ENCODE assay signal across 17 cellular contexts in genomic region chr11:118200497-118200896, GRCh38. TPM values are rescaled to one million over a fixed set of nuclear protein-coding genes. Genes with fewer than 3 reads are reported as not detected.
DNase-seq lines count a peak whose midpoint lies in the region; ATAC-seq and TF ChIP-seq lines count a peak whose summit lies in the region.
"Had no signal": no experiment of that assay in that cellular context is flagged by ENCODE, and none has a peak within 500 bp of the region (broad histone marks: within the 10 kb centered on the region; RNA-seq: fewer than 3 reads in every experiment).

No MANE protein-coding gene starts in this region.

- intact Hi-C loops in CD4-positive, alpha-beta T cell (cut with DNase I, micrococcal nuclease), result loop anchor here (2.0 to 5.0 kb wide), 4 partner anchors 24 to 142 kb away; partner anchors contain the start of genes CD3D (in 1 of the 2), CD3G (in 1 of the 2) and JAML (in 1 of the 2)

- peaks cover 11% of the 10 kb centered on the region for H3K4me1 Mint-ChIP-seq in CD4-positive, alpha-beta T cell (ENCODE audit: low read depth)
- H3K4me1 Mint-ChIP-seq in activated T-cell treated with anti-CD3 and anti-CD28 coated beads, Interleukin-2, amount 50 U/mL, for 72 hours (ENCODE audit: low read depth), result peaks cover 18% of the 10 kb centered on the region
- peaks cover 11% of the 10 kb centered on the region for H3K4me1 Mint-ChIP-seq in stimulated activated memory B cell treated with anti-CD40 and anti-IgM and Interleukin-4, amounts not matched to agents 10 μg/mL and 1 μg/mL and 100 μg/mL, for 72 hours

- no peaks in the 10 kb centered on the region for H3K9me3 Mint-ChIP-seq in CD4-positive, alpha-beta T cell
- H3K9me3 Mint-ChIP-seq in activated T-cell treated with anti-CD3 and anti-CD28 coated beads, Interleukin-2, amount 50 U/mL, for 72 hours, result no peaks in the 10 kb centered on the region
- H3K9me3 Mint-ChIP-seq in stimulated activated memory B cell treated with anti-CD40 and anti-IgM and Interleukin-4, amounts not matched to agents 10 μg/mL and 1 μg/mL and 100 μg/mL, for 72 hours, result no peaks in the 10 kb centered on the region
- H3K9me3 Mint-ChIP-seq: CD8-positive, alpha-beta memory T cell had no signal

- CTCF ChIA-PET in CD4-positive, alpha-beta T cell (lab: Charles Lee), result no interaction called here
- CTCF ChIA-PET in RWPE1 (lab: Yijun Ruan, JAX), result interaction anchor here (1.0 kb wide), 1 partner anchor 152 kb away, joined by 3 read pairs; no protein-coding TSS in a partner anchor

- no peak for ATAC-seq in CD4-positive, alpha-beta T cell (ENCODE audit: poor library complexity)
- ATAC-seq in activated T-cell treated with anti-CD3 and anti-CD28 coated beads, Interleukin-2, amount 50 U/mL, for 72 hours (replicated peaks in 1 of 2), result peak; percentile 3 to 5
- peak; percentile 21 for ATAC-seq in stimulated activated memory B cell treated with anti-CD40 and anti-IgM and Interleukin-4, amounts not matched to agents 10 μg/mL and 1 μg/mL and 100 μg/mL, for 72 hours
- ATAC-seq: HCT116, HepG2 had no signal

- H3K27ac Mint-ChIP-seq in CD4-positive, alpha-beta T cell, result no peak overlapping the region
- no peak overlapping the region for H3K27ac Mint-ChIP-seq in activated T-cell treated with anti-CD3 and anti-CD28 coated beads, Interleukin-2, amount 50 U/mL, for 72 hours
- no peak overlapping the region for H3K27ac Mint-ChIP-seq in stimulated activated memory B cell treated with anti-CD40 and anti-IgM and Interleukin-4, amounts not matched to agents 10 μg/mL and 1 μg/mL and 100 μg/mL, for 72 hours

- H3K9me3 ChIP-seq in CD4-positive, alpha-beta T cell (ENCODE audit: control insufficient read depth, low read length), result no peaks in the 10 kb centered on the region
- H3K9me3 ChIP-seq: BLaER1 treated with 17β-estradiol and CSF1 and Interleukin-3, amounts not matched to agents 10 nM and 100 nM had no signal

- no peak overlapping the region for H3K4me3 ChIP-seq in H7 (ENCODE audit: insufficient read depth, low read depth, low read length)
- H3K4me3 ChIP-seq: BLaER1 treated with 17β-estradiol and CSF1 and Interleukin-3, amounts not matched to agents 10 nM and 100 nM had no signal

- peaks cover 41% of the 10 kb centered on the region for H3K36me3 Mint-ChIP-seq in CD4-positive, alpha-beta T cell (ENCODE audit: low read depth)
- peaks cover 5 to 33% of the 10 kb centered on the region in 2 donors for H3K36me3 Mint-ChIP-seq in activated T-cell treated with anti-CD3 and anti-CD28 coated beads, Interleukin-2, amount 50 U/mL, for 72 hours (ENCODE audit: insufficient read depth in 2 of 2)
- peaks cover under 1% of the 10 kb centered on the region for H3K36me3 Mint-ChIP-seq in stimulated activated memory B cell treated with anti-CD40 and anti-IgM and Interleukin-4, amounts not matched to agents 10 μg/mL and 1 μg/mL and 100 μg/mL, for 72 hours

- peak; percentile 71 for DNase-seq in activated CD8-positive, alpha-beta memory T cell treated with anti-CD3 and anti-CD28 coated beads, Interleukin-2, amount 50 U/mL, for 48 hours
- DNase-seq in activated CD8-positive, alpha-beta memory T cell treated with anti-CD3 and anti-CD28 coated beads, Interleukin-2, amount 50 U/mL, for 4 hours, result no peak
- DNase-seq in CD4-positive, alpha-beta T cell, result no peak
- DNase-seq in activated T-cell treated with anti-CD3 and anti-CD28 coated beads, Interleukin-2, amount 50 U/mL, for 72 hours, result no peak
- DNase-seq in COR-L47 (lab: John Stamatoyannopoulos, UW), result no peak
- no peak for DNase-seq in RWPE1 (ENCODE audit: low spot score)
- DNase-seq in H7, result no peak
- DNase-seq: ACHN, DMS53, GF-D8 had no signal

- POLR2A ChIA-PET in CD4-positive, alpha-beta T cell (lab: Charles Lee), result no interaction called here
- POLR2A ChIA-PET in RWPE1 (lab: Yijun Ruan, JAX; ENCODE audit: low non-redundant PET), result no interaction called here

- H3K36me3 ChIP-seq in H7 (replicated peaks; ENCODE audit: control insufficient read depth, insufficient read depth, low read length), result no peaks in the 10 kb centered on the region

- no peak overlapping the region for H3K4me3 Mint-ChIP-seq in CD4-positive, alpha-beta T cell
- no peak overlapping the region for H3K4me3 Mint-ChIP-seq in activated T-cell treated with anti-CD3 and anti-CD28 coated beads, Interleukin-2, amount 50 U/mL, for 72 hours
- H3K4me3 Mint-ChIP-seq in stimulated activated memory B cell treated with anti-CD40 and anti-IgM and Interleukin-4, amounts not matched to agents 10 μg/mL and 1 μg/mL and 100 μg/mL, for 72 hours, result no peak overlapping the region

- peak overlapping the region; percentile 14 for H3K27ac ChIP-seq in CD4-positive, alpha-beta T cell (ENCODE audit: low read depth, low read length)
- no peak overlapping the region for H3K27ac ChIP-seq in RWPE1
- H3K27ac ChIP-seq: BLaER1 treated with 17β-estradiol and CSF1 and Interleukin-3, amounts not matched to agents 10 nM and 100 nM had no signal

- no peak for TF ChIP-seq CTCF in CD4-positive, alpha-beta T cell (IDR thresholded peaks at IDR 0.05)
- TF ChIP-seq CTCF in RWPE1 (conservative IDR thresholded peaks at IDR 0.05; ENCODE audit: low read depth), result no peak

- no peaks in the 10 kb centered on the region for H3K27me3 Mint-ChIP-seq in CD4-positive, alpha-beta T cell
- no peaks in the 10 kb centered on the region for H3K27me3 Mint-ChIP-seq in activated T-cell treated with anti-CD3 and anti-CD28 coated beads, Interleukin-2, amount 50 U/mL, for 72 hours (ENCODE audit: low read depth)
- H3K27me3 Mint-ChIP-seq in stimulated activated memory B cell treated with anti-CD40 and anti-IgM and Interleukin-4, amounts not matched to agents 10 μg/mL and 1 μg/mL and 100 μg/mL, for 72 hours, result no peaks in the 10 kb centered on the region

- no peaks in the 10 kb centered on the region for H3K27me3 ChIP-seq in CD4-positive, alpha-beta T cell (ENCODE audit: control insufficient read depth, insufficient read depth, low read length)
- 0 out of 2 replicates have a peak, but pooled peaks cover 3% of the 10 kb centered on the region for H3K27me3 ChIP-seq in H7 (ENCODE audit: control insufficient read depth, insufficient read depth, low read length)
- H3K27me3 ChIP-seq: BLaER1 treated with 17β-estradiol and CSF1 and Interleukin-3, amounts not matched to agents 10 nM and 100 nM had no signal

RNA-seq across cellular contexts. Expression of gene SCN2B, which starts 24.1 kb away (rescaled TPM):
- total RNA-seq in CD4-positive, alpha-beta T cell, result not detected
- total RNA-seq in activated T-cell treated with anti-CD3 and anti-CD28 coated beads, Interleukin-2, amount 50 U/mL, for 72 hours, result not detected
- 0.03 and 0.07 TPM in 2 replicates for total RNA-seq in H7 (2014; rRNA removed; shearing (Covaris generic))
- total RNA-seq: A172; CD8-positive, alpha-beta memory T cell; H4 had no signal

RNA-seq across cellular contexts. Expression of gene JAML, which starts 24.3 kb away (rescaled TPM):
- total RNA-seq in CD4-positive, alpha-beta T cell, result 10 to 100 TPM; 26.7 to 30.3 TPM
- 100 to 1,000 TPM; 272 to 369 TPM for total RNA-seq in activated T-cell treated with anti-CD3 and anti-CD28 coated beads, Interleukin-2, amount 50 U/mL, for 72 hours
- not detected in 2 replicates for total RNA-seq in H7 (2014; rRNA removed; shearing (Covaris generic))
- total RNA-seq: A172, H4 had no signal

RNA-seq across cellular contexts. Expression of gene SCN4B, which starts 47.9 kb away (rescaled TPM):
- total RNA-seq in CD4-positive, alpha-beta T cell, result not detected
- total RNA-seq in activated T-cell treated with anti-CD3 and anti-CD28 coated beads, Interleukin-2, amount 50 U/mL, for 72 hours, result under 1 TPM; 0.46 to 0.53 TPM
- total RNA-seq in H7 (2014; rRNA removed; shearing (Covaris generic)), result 0.74 and 1.0 TPM in 2 replicates

RNA-seq across cellular contexts. Expression of gene MPZL3, which starts 51.7 kb away (rescaled TPM):
- total RNA-seq in CD4-positive, alpha-beta T cell, result 10 to 100 TPM; 29.0 to 30.2 TPM
- total RNA-seq in activated T-cell treated with anti-CD3 and anti-CD28 coated beads, Interleukin-2, amount 50 U/mL, for 72 hours, result 10 to 100 TPM; 71.3 to 76.3 TPM
- 0.42 and 0.63 TPM in 2 replicates for total RNA-seq in H7 (2014; rRNA removed; shearing (Covaris generic))

Comparison
In these comparisons a context has a peak if more than half of its experiments do, and no peak if none do; other contexts are left out.
1. RNA of gene JAML, which starts 24.3 kb away (total RNA-seq): 272 to 369 TPM in activated T-cell treated with anti-CD3 and anti-CD28 coated beads, Interleukin-2, amount 50 U/mL, for 72 hours and 26.7 to 30.3 TPM in CD4-positive, alpha-beta T cell; not detected in H7; every median in the first group is over 10 times any median in the second.